8 cellular contexts compared by ENCODE assay signal in genomic region chr15:45185903-45186770, GRCh38. TPM values are rescaled to one million over a fixed set of nuclear protein-coding genes. Genes with fewer than 3 reads are reported as not detected.
DNase-seq lines count a peak whose midpoint lies in the region; ATAC-seq and TF ChIP-seq lines count a peak whose summit lies in the region.

No MANE protein-coding gene starts in this region.

- 30% methylated on average over 2 of the region's 8 CpGs; no CpG with 5 or more reads in 1 of the 2 donors for WGBS in gastroesophageal sphincter (ENCODE audit: low coverage in 1 of 2), 2 donors
- no CpG with 5 or more reads among the region's 8 CpGs for WGBS in trophoblast cell (ENCODE audit: extremely low coverage, insufficient coverage, insufficient read length)

- POLR2A ChIA-PET in CD4-positive, alpha-beta memory T cell (lab: Charles Lee; ENCODE audit: partially characterized antibody): interaction anchor here (1.1 to 15.6 kb wide), 2 partner anchors 14 to 19 kb away, joined by 4 to 201 read pairs; no protein-coding TSS in a partner anchor

- H3K27ac Mint-ChIP-seq in CD4-positive, alpha-beta memory T cell: peak overlapping the region; percentile 25 to 83 (median 76)

- peak; percentile 11; the same call in 2 of the 3 replicates for ATAC-seq in RWPE2 (ENCODE audit: low read depth)
- no peak for ATAC-seq in gastroesophageal sphincter
- ATAC-seq in GM19035 (IDR thresholded peaks at IDR 0.05; ENCODE audit: unreplicated experiment): no peak

- H3K4me3 Mint-ChIP-seq in CD4-positive, alpha-beta memory T cell: peak overlapping the region; percentile 70 to 89 (median 85)

- TF ChIP-seq POLR2A in gastroesophageal sphincter (IDR thresholded peaks at IDR 0.05): no peak

- no peak overlapping the region for H3K18ac ChIP-seq in trophoblast cell (ENCODE audit: low read length)

- no peak overlapping the region for H2AK5ac ChIP-seq in trophoblast cell (ENCODE audit: low read length)

- no peaks in the 10 kb centered on the region for H3K9me3 ChIP-seq in CD4-positive, alpha-beta memory T cell (ENCODE audit: control insufficient read depth in 1 of 2, low read length in 2 of 2)
- H3K9me3 ChIP-seq in RWPE2 (ENCODE audit: severe bottlenecking) (no peaks in the 10 kb centered on the region), gastroesophageal sphincter (no peaks in the 10 kb centered on the region), trophoblast cell (ENCODE audit: insufficient read depth, low read depth, low read length) (no peaks in the 10 kb centered on the region)

- no peak overlapping the region for H3K23ac ChIP-seq in trophoblast cell (ENCODE audit: low read length)

- no peak overlapping the region for H2BK120ac ChIP-seq in trophoblast cell (ENCODE audit: insufficient read depth, low read length, poor library complexity)

- H4K91ac ChIP-seq in trophoblast cell (ENCODE audit: low read depth, low read length): no peak overlapping the region

- no peaks in the 10 kb centered on the region for H3K27me3 ChIP-seq in CD4-positive, alpha-beta memory T cell (ENCODE audit: insufficient read depth, low read length)
- no peaks in the 10 kb centered on the region for H3K27me3 ChIP-seq in RWPE2 (ENCODE audit: insufficient read depth, poor library complexity, severe bottlenecking)
- no peaks in the 10 kb centered on the region for H3K27me3 ChIP-seq in gastroesophageal sphincter
- H3K27me3 ChIP-seq in trophoblast cell (ENCODE audit: insufficient read depth, low read length): no peaks in the 10 kb centered on the region

- H2AFZ ChIP-seq in trophoblast cell (ENCODE audit: insufficient read depth, low read length, poor library complexity): no peak overlapping the region

- no peak for TF ChIP-seq CTCF in RWPE2 (IDR thresholded peaks at IDR 0.05; ENCODE audit: poor library complexity, severe bottlenecking)
- no peak for TF ChIP-seq CTCF in gastroesophageal sphincter (IDR thresholded peaks at IDR 0.05)
- no peak for TF ChIP-seq CTCF in GM20000 (IDR thresholded peaks at IDR 0.05; ENCODE audit: extremely low read depth, missing control alignments)

- no peak overlapping the region for H4K8ac ChIP-seq in trophoblast cell (ENCODE audit: low read depth, low read length)

- H2BK5ac ChIP-seq in trophoblast cell (ENCODE audit: low read depth, low read length, poor library complexity): no peak overlapping the region

- H3K9ac ChIP-seq in trophoblast cell (ENCODE audit: low read length): no peak overlapping the region

- no peaks in the 10 kb centered on the region for H3K36me3 ChIP-seq in CD4-positive, alpha-beta memory T cell (ENCODE audit: insufficient read depth, low read length)
- no peaks in the 10 kb centered on the region for H3K36me3 ChIP-seq in RWPE2 (ENCODE audit: low read depth)
- no peaks in the 10 kb centered on the region for H3K36me3 ChIP-seq in gastroesophageal sphincter
- peaks cover 0 to 1% of the 10 kb centered on the region in 2 experiments for H3K36me3 ChIP-seq in trophoblast cell (ENCODE audit: control insufficient read depth in 1 of 2, insufficient read depth in 2 of 2, low read length in 2 of 2)

- H3K27me3 Mint-ChIP-seq in CD4-positive, alpha-beta memory T cell: no peaks in the 10 kb centered on the region

- peaks cover 7% of the 10 kb centered on the region for H3K4me1 ChIP-seq in CD4-positive, alpha-beta memory T cell (ENCODE audit: insufficient read depth, low read length)
- H3K4me1 ChIP-seq in RWPE2 (ENCODE audit: insufficient read depth, poor library complexity, severe bottlenecking): no peaks in the 10 kb centered on the region
- peaks cover 0 to 41% (median 6%) of the 10 kb centered on the region in 3 donors for H3K4me1 ChIP-seq in gastroesophageal sphincter
- H3K4me1 ChIP-seq in trophoblast cell (ENCODE audit: control insufficient read depth in 1 of 2, insufficient read depth in 2 of 2, low read length in 2 of 2): peaks cover 26 to 29% of the 10 kb centered on the region in 2 experiments

- H3K36me3 Mint-ChIP-seq in CD4-positive, alpha-beta memory T cell: peaks cover 0 to 2% of the 10 kb centered on the region in 2 donors

- CTCF ChIA-PET in CD4-positive, alpha-beta memory T cell (lab: Charles Lee; ENCODE audit: partially characterized antibody): interaction anchor here (1.4 to 5.6 kb wide), 4 partner anchors 9 to 18 kb away, joined by 4 to 30 read pairs (median 18); no protein-coding TSS in a partner anchor

- peak overlapping the region; percentile 56 for H3K4me2 ChIP-seq in trophoblast cell (ENCODE audit: low read length)

- no peak overlapping the region for H3K14ac ChIP-seq in trophoblast cell (ENCODE audit: low read length)

- peaks cover 9 to 23% (median 13%) of the 10 kb centered on the region in 4 donors for H3K4me1 Mint-ChIP-seq in CD4-positive, alpha-beta memory T cell

- intact Hi-C loops in CD4-positive, alpha-beta memory T cell (cut with micrococcal nuclease): loop anchor here (5.0 kb wide), 1 partner anchor 69 kb away; no protein-coding TSS in a partner anchor

- H3K9me3 Mint-ChIP-seq in CD4-positive, alpha-beta memory T cell: no peaks in the 10 kb centered on the region

- no peak for TF ChIP-seq EP300 in gastroesophageal sphincter (IDR thresholded peaks at IDR 0.05)

- H3K4me3 ChIP-seq in CD4-positive, alpha-beta memory T cell (ENCODE audit: low read length in 2 of 2): no peak overlapping the region
- no peak overlapping the region for H3K4me3 ChIP-seq in RWPE2 (ENCODE audit: severe bottlenecking)
- H3K4me3 ChIP-seq in gastroesophageal sphincter: peak overlapping the region in 1 of 2 donors; percentile 87
- H3K4me3 ChIP-seq in trophoblast cell (ENCODE audit: low read depth, low read length): no peak overlapping the region

- DNase-seq in CD4-positive, alpha-beta memory T cell: peak in 1 of 5 donors; percentile 22
- DNase-seq in RWPE2 (ENCODE audit: low spot score) (no peak), trophoblast cell (peak; percentile 38 to 59), GM20000 (ENCODE audit: low spot score) (no peak), NCI-H2196 (lab: John Stamatoyannopoulos, UW; ENCODE audit: unreplicated experiment) (no peak), HCEC 1CT (no peak)

- peaks cover 4% of the 10 kb centered on the region for H3K79me1 ChIP-seq in trophoblast cell (ENCODE audit: low read length)

- H2BK12ac ChIP-seq in trophoblast cell (ENCODE audit: low read length): no peak overlapping the region

- H3K27ac ChIP-seq in CD4-positive, alpha-beta memory T cell (ENCODE audit: low read depth, low read length): no peak overlapping the region
- no peak overlapping the region for H3K27ac ChIP-seq in RWPE2 (ENCODE audit: poor library complexity, severe bottlenecking)
- H3K27ac ChIP-seq in gastroesophageal sphincter: peak overlapping the region in 3 of 4 donors; percentile 90 to 92 (median 91)
- H3K27ac ChIP-seq in trophoblast cell (ENCODE audit: low read depth, low read length): no peak overlapping the region

- no peaks in the 10 kb centered on the region for H3K79me2 ChIP-seq in trophoblast cell (ENCODE audit: control insufficient read depth, insufficient read depth, low read length, poor library complexity)

- no peak overlapping the region for H3K4ac ChIP-seq in trophoblast cell (ENCODE audit: low read depth, low read length)

- H4K12ac ChIP-seq in trophoblast cell (ENCODE audit: low read depth, low read length): no peak overlapping the region

RNA-seq across cellular contexts. Expression of gene SHF, which starts 1.6 kb away (rescaled TPM):
- total RNA-seq in CD4-positive, alpha-beta memory T cell: 1 to 10 TPM; 5.3 to 6.7 TPM
- 1 to 10 TPM in 1 of 2 donors, under 1 TPM in 1; 0.66 to 1.7 TPM for polyA plus RNA-seq in CD4-positive, alpha-beta memory T cell
- total RNA-seq in gastroesophageal sphincter: 1 to 10 TPM; 4.4 to 10.0 (median 7.4) TPM
- 7.0 and 7.8 TPM in 2 replicates for polyA plus RNA-seq in trophoblast cell (2013)

RNA-seq across cellular contexts. Expression of gene DUOX1, which starts 56.3 kb away (rescaled TPM):
- total RNA-seq in CD4-positive, alpha-beta memory T cell: under 1 TPM; 0.06 to 0.19 TPM
- polyA plus RNA-seq in CD4-positive, alpha-beta memory T cell: 1 to 10 TPM in 1 of 2 donors, under 1 TPM in 1; 0.19 to 2.9 TPM
- 1 to 10 TPM in 2 of 4 donors, under 1 TPM in 2; 0.08 to 2.7 (median 1.1) TPM for total RNA-seq in gastroesophageal sphincter
- 1.1 and 1.4 TPM in 2 replicates for polyA plus RNA-seq in trophoblast cell (2013)

RNA-seq across cellular contexts. Expression of gene DUOXA1, which starts 56.5 kb away (rescaled TPM):
- total RNA-seq in CD4-positive, alpha-beta memory T cell: under 1 TPM; 0.23 to 0.97 TPM
- not detected for polyA plus RNA-seq in CD4-positive, alpha-beta memory T cell
- total RNA-seq in gastroesophageal sphincter: 1 to 10 TPM in 2 of 4 donors, under 1 TPM in 1, not detected in 1; 0.67 to 1.7 (median 1.7) TPM
- 2.8 and 3.4 TPM in 2 replicates for polyA plus RNA-seq in trophoblast cell (2013)

Comparison
In these comparisons a context has a peak if more than half of its experiments do, and no peak if none do; other contexts are left out.
1. DNase-seq: peak in trophoblast cell (2 of 2); none in RWPE2 (single experiment), GM20000 (single experiment), NCI-H2196 (single experiment) and HCEC 1CT (single experiment).
2. H3K27ac ChIP-seq: peak in gastroesophageal sphincter (3 of 4); none in CD4-positive, alpha-beta memory T cell (single experiment), RWPE2 (single experiment) and trophoblast cell (single experiment).